In genomic region chr1:89489037-89489729, GRCh38 we compare ENCODE assay signal across 15 cellular contexts. TPM values are rescaled to one million over a fixed set of nuclear protein-coding genes. Genes with fewer than 3 reads are reported as not detected.
A peak's percentile ranks its signal among the peaks of the same experiment; 100 is the strongest.
DNase-seq lines count a peak whose midpoint lies in the region; ATAC-seq and TF ChIP-seq lines count a peak whose summit lies in the region.
"Had no signal": no experiment of that assay in that cellular context is flagged by ENCODE, and none has a peak within 500 bp of the region (broad histone marks: within the 10 kb centered on the region; RNA-seq: fewer than 3 reads in every experiment).

No MANE protein-coding gene starts in this region.

- DNase-seq in DND-41 (peak; percentile 83), M059J (ENCODE audit: low read depth) (peak; percentile 22), left lung (peak; percentile 35 to 44), OCI-M2 (lab: John Stamatoyannopoulos, UW; ENCODE audit: unreplicated experiment) (no peak), NCI-H1436 treated with DMSO at 0.1 percent for 48 hours (lab: John Stamatoyannopoulos, UW) (no peak), SW480 (ENCODE audit: low spot score) (no peak), left ventricle myocardium inferior (no peak)
- DNase-seq in activated T-helper 1 cell treated with anti-CD3 and anti-CD28 coated beads, Interleukin-12 subunit alpha, Interleukin-12 subunit beta, Interleukin-2, Interleukin-4 antibody, amounts not matched to agents 30 ng/mL and 10 ng/mL and 1 ng/mL, durations not matched to agents 14 hours and 24 hours and 36 hours (ENCODE audit: low spot score), result no peak
- DNase-seq: CD4-positive, CD25-positive, alpha-beta regulatory T cell; erythroblast; NCI-H1417; NCI-H748 treated with DMSO at 0.1 percent for 48 hours had no signal

- peaks cover 7% of the 10 kb centered on the region for H3K9me3 ChIP-seq in DND-41 (ENCODE audit: insufficient read depth, low read length, severe bottlenecking)
- no peaks in the 10 kb centered on the region for H3K9me3 ChIP-seq in left lung
- peaks cover 5% of the 10 kb centered on the region for H3K9me3 ChIP-seq in left ventricle myocardium inferior (replicated peaks)

- H3K4me3 Mint-ChIP-seq in activated T-helper 1 cell treated with anti-CD3 and anti-CD28 coated beads, Interleukin-12 subunit alpha, Interleukin-12 subunit beta, Interleukin-2, Interleukin-4 antibody, amounts not matched to agents 30 ng/mL and 10 ng/mL and 1 ng/mL, durations not matched to agents 14 hours and 24 hours and 36 hours, result no peak overlapping the region
- H3K4me3 Mint-ChIP-seq: activated T-helper 17 cell treated with anti-CD3 and anti-CD28 coated beads, Interleukin-2, amount 50 U/mL, for 72 hours; CD4-positive, CD25-positive, alpha-beta regulatory T cell had no signal

- no peaks in the 10 kb centered on the region for H3K79me2 ChIP-seq in DND-41 (ENCODE audit: insufficient read depth, low read length)

- peak overlapping the region; percentile 1; the same call in 1 of the 2 replicates for H3K9ac ChIP-seq in DND-41 (ENCODE audit: low read depth, low read length)

- H3K4me3 ChIP-seq in DND-41 (ENCODE audit: low read depth in 1 of 2, low read length in 2 of 2), result no peak overlapping the region
- no peak overlapping the region for H3K4me3 ChIP-seq in left lung
- H3K4me3 ChIP-seq in left ventricle myocardium inferior, result no peak overlapping the region
- H3K4me3 ChIP-seq: cardiac muscle cell had no signal

- no peaks in the 10 kb centered on the region for H4K20me1 ChIP-seq in DND-41 (ENCODE audit: insufficient read depth, low read length)

- peak overlapping the region; percentile 82 for H3K27ac Mint-ChIP-seq in activated T-helper 1 cell treated with anti-CD3 and anti-CD28 coated beads, Interleukin-12 subunit alpha, Interleukin-12 subunit beta, Interleukin-2, Interleukin-4 antibody, amounts not matched to agents 30 ng/mL and 10 ng/mL and 1 ng/mL, durations not matched to agents 14 hours and 24 hours and 36 hours
- H3K27ac Mint-ChIP-seq: activated T-helper 17 cell treated with anti-CD3 and anti-CD28 coated beads, Interleukin-2, amount 50 U/mL, for 72 hours; CD4-positive, CD25-positive, alpha-beta regulatory T cell had no signal

- TF ChIP-seq CTCF in DND-41 (IDR thresholded peaks at IDR 0.05; ENCODE audit: borderline replicate concordance, extremely low read depth, low read length, poor library complexity, severe bottlenecking), result no peak
- TF ChIP-seq CTCF in left lung (IDR thresholded peaks at IDR 0.05), result no peak
- TF ChIP-seq CTCF in left ventricle myocardium inferior (IDR thresholded peaks at IDR 0.05; ENCODE audit: borderline replicate concordance), result no peak

- peak; percentile 97 for ATAC-seq in DND-41 (ENCODE audit: insufficient read depth, low read depth)
- ATAC-seq in left lung, result peak; percentile 92
- ATAC-seq: activated T-helper 17 cell treated with anti-CD3 and anti-CD28 coated beads, Interleukin-2, amount 50 U/mL, for 72 hours; sciatic nerve had no signal

- peaks cover 31% of the 10 kb centered on the region for H3K9me3 Mint-ChIP-seq in activated T-helper 1 cell treated with anti-CD3 and anti-CD28 coated beads, Interleukin-12 subunit alpha, Interleukin-12 subunit beta, Interleukin-2, Interleukin-4 antibody, amounts not matched to agents 30 ng/mL and 10 ng/mL and 1 ng/mL, durations not matched to agents 14 hours and 24 hours and 36 hours
- H3K9me3 Mint-ChIP-seq: activated T-helper 17 cell treated with anti-CD3 and anti-CD28 coated beads, Interleukin-2, amount 50 U/mL, for 72 hours had no signal

- H3K27ac ChIP-seq in DND-41 (ENCODE audit: low read length) (peak overlapping the region; percentile 65), left lung (no peak overlapping the region), left ventricle myocardium inferior (replicated peaks) (no peak overlapping the region)
- H3K27ac ChIP-seq: cardiac muscle cell had no signal

- H3K4me1 ChIP-seq in DND-41 (ENCODE audit: insufficient read depth, low read length) (peaks cover 32% of the 10 kb centered on the region), left lung (peaks cover 0 to 17% of the 10 kb centered on the region in 2 donors), left ventricle myocardium inferior (no peaks in the 10 kb centered on the region)

- peaks cover 7% of the 10 kb centered on the region for H3K36me3 Mint-ChIP-seq in activated T-helper 1 cell treated with anti-CD3 and anti-CD28 coated beads, Interleukin-12 subunit alpha, Interleukin-12 subunit beta, Interleukin-2, Interleukin-4 antibody, amounts not matched to agents 30 ng/mL and 10 ng/mL and 1 ng/mL, durations not matched to agents 14 hours and 24 hours and 36 hours (ENCODE audit: low read depth)
- H3K36me3 Mint-ChIP-seq: CD4-positive, CD25-positive, alpha-beta regulatory T cell had no signal

- peak overlapping the region; percentile 4; the same call in 1 of the 2 replicates for H2AFZ ChIP-seq in DND-41 (ENCODE audit: low read depth, low read length)

- intact Hi-C loops in activated T-helper 1 cell treated with anti-CD3 and anti-CD28 coated beads, Interleukin-12 subunit alpha, Interleukin-12 subunit beta, Interleukin-2, Interleukin-4 antibody, amounts not matched to agents 30 ng/mL and 10 ng/mL and 1 ng/mL, durations not matched to agents 14 hours and 24 hours and 36 hours (cut with micrococcal nuclease), result loop anchor here (2.0 kb wide), 2 partner anchors 58 to 292 kb away; no protein-coding TSS in a partner anchor
- intact Hi-C loops in left lung (cut with DNase I) (loop anchor here in 1 of 2 donors (10.0 kb wide), 1 partner anchor 276 kb away; no protein-coding TSS in a partner anchor), left ventricle myocardium inferior (cut with micrococcal nuclease) (no loop called here)

- H3K27me3 Mint-ChIP-seq in activated T-helper 1 cell treated with anti-CD3 and anti-CD28 coated beads, Interleukin-12 subunit alpha, Interleukin-12 subunit beta, Interleukin-2, Interleukin-4 antibody, amounts not matched to agents 30 ng/mL and 10 ng/mL and 1 ng/mL, durations not matched to agents 14 hours and 24 hours and 36 hours (ENCODE audit: insufficient read depth), result peaks cover 4% of the 10 kb centered on the region
- H3K27me3 Mint-ChIP-seq: activated T-helper 17 cell treated with anti-CD3 and anti-CD28 coated beads, Interleukin-2, amount 50 U/mL, for 72 hours had no signal

- H3K36me3 ChIP-seq in DND-41 (ENCODE audit: insufficient read depth, low read length), result no peaks in the 10 kb centered on the region
- H3K36me3 ChIP-seq in left lung, result no peaks in the 10 kb centered on the region
- no peaks in the 10 kb centered on the region for H3K36me3 ChIP-seq in left ventricle myocardium inferior
- H3K36me3 ChIP-seq: cardiac muscle cell had no signal

- H3K27me3 ChIP-seq in DND-41 (ENCODE audit: insufficient read depth, low read length, poor library complexity) (no peaks in the 10 kb centered on the region), left lung (no peaks in the 10 kb centered on the region), left ventricle myocardium inferior (ENCODE audit: low read depth) (peaks cover 4% of the 10 kb centered on the region)
- H3K27me3 ChIP-seq: cardiac muscle cell had no signal

- H3K4me1 Mint-ChIP-seq in activated T-helper 1 cell treated with anti-CD3 and anti-CD28 coated beads, Interleukin-12 subunit alpha, Interleukin-12 subunit beta, Interleukin-2, Interleukin-4 antibody, amounts not matched to agents 30 ng/mL and 10 ng/mL and 1 ng/mL, durations not matched to agents 14 hours and 24 hours and 36 hours (ENCODE audit: low read depth), result peaks cover 35% of the 10 kb centered on the region

- peak overlapping the region; percentile 4 for H3K4me2 ChIP-seq in DND-41 (ENCODE audit: insufficient read depth, low read length)

RNA-seq across cellular contexts. Expression of gene LRRC8B, which starts 35.4 kb away (rescaled TPM):
- 0.30 and 0.32 TPM in 2 replicates for total RNA-seq in M059J (2014; rRNA removed; shearing (Covaris generic))
- 62.3 and 69.9 TPM in 2 replicates for total RNA-seq in activated T-helper 1 cell treated with anti-CD3 and anti-CD28 coated beads, Interleukin-12 subunit alpha, Interleukin-12 subunit beta, Interleukin-2, Interleukin-4 antibody, amounts not matched to agents 30 ng/mL and 10 ng/mL and 1 ng/mL, durations not matched to agents 14 hours and 24 hours and 36 hours
- total RNA-seq in left lung (10 to 100 TPM; 20.9 to 22.5 TPM), left ventricle myocardium inferior (3.6 TPM)

Comparison
In these comparisons a context has a peak if more than half of its experiments do, and no peak if none do; other contexts are left out.
1. DNase-seq: peak in DND-41 (single experiment), M059J (single experiment) and left lung (2 of 2); none in activated T-helper 1 cell treated with anti-CD3 and anti-CD28 coated beads, Interleukin-12 subunit alpha, Interleukin-12 subunit beta, Interleukin-2, Interleukin-4 antibody, amounts not matched to agents 30 ng/mL and 10 ng/mL and 1 ng/mL, durations not matched to agents 14 hours and 24 hours and 36 hours (single experiment), OCI-M2 (single experiment), NCI-H1436 treated with DMSO at 0.1 percent for 48 hours (single experiment), SW480 (single experiment) and left ventricle myocardium inferior (single experiment).